22 cellular contexts compared by ENCODE assay signal in the genomic region with DNA sequence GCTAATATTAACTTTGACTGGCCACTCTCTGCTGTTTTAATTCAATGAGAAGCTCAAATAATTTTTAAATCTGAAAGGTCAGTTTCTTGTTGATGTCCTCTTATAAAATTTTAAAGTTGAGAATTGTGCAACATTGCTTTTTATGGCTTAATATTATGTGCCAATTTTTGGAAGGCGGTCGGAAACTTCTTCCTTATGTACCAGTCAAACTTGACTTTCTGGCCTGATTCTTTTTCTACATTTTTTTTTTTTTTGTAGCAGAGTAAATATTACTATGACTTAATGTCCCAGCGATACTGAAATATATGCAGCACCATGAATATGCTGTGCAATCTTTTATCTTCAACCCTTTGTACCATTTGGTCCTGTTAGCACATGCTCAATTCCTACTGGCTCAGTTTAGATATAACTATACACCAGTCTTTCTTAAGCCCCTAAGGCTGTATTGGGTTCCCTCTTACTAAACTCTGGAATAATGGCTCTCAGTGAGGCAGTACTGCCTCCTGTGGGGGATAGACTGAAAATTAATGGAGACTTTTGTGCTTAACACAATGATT.
"Had no signal": no experiment of that assay in that cellular context is flagged by ENCODE, and none has a peak within 500 bp of the region (broad histone marks: within the 10 kb centered on the region; RNA-seq: fewer than 3 reads in every experiment).

No MANE protein-coding gene starts in this region.

- H3K4me3 ChIP-seq: left ventricle myocardium inferior, suprapubic skin, transverse colon had no signal

- H3K27ac ChIP-seq: epithelial cell of prostate, foreskin keratinocyte, left ventricle myocardium inferior, suprapubic skin, transverse colon had no signal

- H3K36me3 Mint-ChIP-seq: activated CD4-positive, alpha-beta memory T cell treated with anti-CD3 and anti-CD28 coated beads for 36 hours; activated naive CD8-positive, alpha-beta T cell treated with anti-CD3 and anti-CD28 coated beads for 36 hours had no signal

- H3K36me3 ChIP-seq: left ventricle myocardium inferior, suprapubic skin, transverse colon had no signal

- H3K27me3 Mint-ChIP-seq: activated naive CD8-positive, alpha-beta T cell treated with anti-CD3 and anti-CD28 coated beads for 36 hours had no signal

- ATAC-seq: activated CD4-positive, alpha-beta T cell treated with anti-CD3 and anti-CD28 coated beads for 36 hours; activated T-helper 17 cell treated with anti-CD3 and anti-CD28 coated beads, Interleukin-2, amount 50 U/mL, for 72 hours; foreskin keratinocyte had no signal

- H3K27ac Mint-ChIP-seq: activated CD4-positive, alpha-beta memory T cell treated with anti-CD3 and anti-CD28 coated beads for 36 hours; activated CD4-positive, alpha-beta T cell treated with anti-CD3 and anti-CD28 coated beads for 36 hours; activated naive CD8-positive, alpha-beta T cell treated with anti-CD3 and anti-CD28 coated beads for 36 hours; activated T-helper 17 cell treated with anti-CD3 and anti-CD28 coated beads, Interleukin-2, amount 50 U/mL, for 72 hours; nephron progenitor cell; stimulated activated naive CD8-positive, alpha-beta T cell treated with anti-CD3 and anti-CD28 coated beads, Interleukin-15, Interleukin-2, amounts not matched to agents 100 ng/mL and 50 ng/mL, for 24 hours had no signal

- H3K9me3 Mint-ChIP-seq: activated CD4-positive, alpha-beta memory T cell treated with anti-CD3 and anti-CD28 coated beads for 36 hours; activated naive CD8-positive, alpha-beta T cell treated with anti-CD3 and anti-CD28 coated beads for 36 hours; activated T-helper 17 cell treated with anti-CD3 and anti-CD28 coated beads, Interleukin-2, amount 50 U/mL, for 72 hours; nephron progenitor cell; stimulated activated naive CD8-positive, alpha-beta T cell treated with anti-CD3 and anti-CD28 coated beads, Interleukin-15, Interleukin-2, amounts not matched to agents 100 ng/mL and 50 ng/mL, for 24 hours had no signal

- H3K4me1 Mint-ChIP-seq: activated CD4-positive, alpha-beta T cell treated with anti-CD3 and anti-CD28 coated beads for 36 hours; activated naive CD8-positive, alpha-beta T cell treated with anti-CD3 and anti-CD28 coated beads for 36 hours; activated T-helper 17 cell treated with anti-CD3 and anti-CD28 coated beads, Interleukin-2, amount 50 U/mL, for 72 hours; nephron progenitor cell had no signal

- H3K9me3 ChIP-seq: left ventricle myocardium inferior, suprapubic skin, transverse colon had no signal

- H3K4me3 Mint-ChIP-seq: activated CD4-positive, alpha-beta memory T cell treated with anti-CD3 and anti-CD28 coated beads for 36 hours; activated CD4-positive, alpha-beta T cell treated with anti-CD3 and anti-CD28 coated beads for 36 hours; activated naive CD8-positive, alpha-beta T cell treated with anti-CD3 and anti-CD28 coated beads for 36 hours; activated T-helper 17 cell treated with anti-CD3 and anti-CD28 coated beads, Interleukin-2, amount 50 U/mL, for 72 hours; nephron progenitor cell; stimulated activated naive CD8-positive, alpha-beta T cell treated with anti-CD3 and anti-CD28 coated beads, Interleukin-15, Interleukin-2, amounts not matched to agents 100 ng/mL and 50 ng/mL, for 24 hours had no signal

- H3K27me3 ChIP-seq: foreskin keratinocyte, suprapubic skin, transverse colon had no signal

- H3K4me1 ChIP-seq: foreskin keratinocyte, left ventricle myocardium inferior, suprapubic skin, transverse colon had no signal

- DNase-seq: activated CD4-positive, alpha-beta memory T cell treated with anti-CD3 and anti-CD28 coated beads for 36 hours; activated CD4-positive, alpha-beta T cell treated with anti-CD3 and anti-CD28 coated beads for 36 hours; activated naive CD4-positive, alpha-beta T cell; activated naive CD8-positive, alpha-beta T cell treated with anti-CD3 and anti-CD28 coated beads for 36 hours; activated T-cell treated with anti-CD3 and anti-CD28 coated beads, Interleukin-2, amount 50 U/mL, for 1 hour; amniotic stem cell; foreskin keratinocyte; glutamatergic neuron; hypothalamus; kidney glomerular epithelial cell; left ventricle myocardium inferior; mammary epithelial cell; nephron progenitor cell; occipital lobe; posterior cingulate gyrus; retina; T-helper 2 cell; transverse colon had no signal
